ENCODE assay signal across 20 cellular contexts in genomic region chr9:36110434-36110833, GRCh38. TPM values are rescaled to one million over a fixed set of nuclear protein-coding genes. Genes with fewer than 3 reads are reported as not detected.
DNase-seq lines count a peak whose midpoint lies in the region; ATAC-seq, FAIRE-seq and TF ChIP-seq lines count a peak whose summit lies in the region.
"Had no signal": no experiment of that assay in that cellular context is flagged by ENCODE, and none has a peak within 500 bp of the region (broad histone marks: within the 10 kb centered on the region; RNA-seq: fewer than 3 reads in every experiment).

No MANE protein-coding gene starts in this region.

- H3K79me2 ChIP-seq in OCI-LY7 (ENCODE audit: insufficient read depth, low read depth, low read length), result no peaks in the 10 kb centered on the region

- H3K36me3 ChIP-seq in cardiac muscle cell, result peaks cover under 1% of the 10 kb centered on the region
- no peaks in the 10 kb centered on the region for H3K36me3 ChIP-seq in OCI-LY7 (ENCODE audit: insufficient read depth, low read length)
- H3K36me3 ChIP-seq in suprapubic skin, result no peaks in the 10 kb centered on the region
- H3K36me3 ChIP-seq: neutrophil had no signal

- intact Hi-C loops in left cardiac atrium (cut with DNase I), result no loop called here
- intact Hi-C loops in OCI-LY7 (cut with micrococcal nuclease; ENCODE audit: unreplicated experiment), result no loop called here

- no peak overlapping the region for H2AFZ ChIP-seq in OCI-LY7 (ENCODE audit: low read length)

- WGBS in suprapubic skin, result 86% methylated on average over 2 of the region's 2 CpGs

- POLR2A ChIA-PET in OCI-LY7 (lab: Charles Lee), result interaction anchor here (0.7 kb wide), 1 partner anchor 13 kb away, joined by 4 read pairs; no protein-coding TSS in a partner anchor

- H3K9me2 ChIP-seq in OCI-LY7 (ENCODE audit: insufficient read depth, low read length), result no peaks in the 10 kb centered on the region

- H3K4me3 ChIP-seq in cardiac muscle cell (no peak overlapping the region), OCI-LY7 (ENCODE audit: low read depth, low read length, poor library complexity, severe bottlenecking) (no peak overlapping the region), epithelial cell of esophagus (ENCODE audit: low read length) (no peak overlapping the region), suprapubic skin (no peak overlapping the region)
- H3K4me3 ChIP-seq: mucosa of descending colon, upper lobe of right lung had no signal

- H3K4me1 ChIP-seq in cardiac muscle cell (ENCODE audit: low read depth) (no peaks in the 10 kb centered on the region), OCI-LY7 (ENCODE audit: insufficient read depth, low read length, poor library complexity, severe bottlenecking) (no peaks in the 10 kb centered on the region), suprapubic skin (no peaks in the 10 kb centered on the region)
- H3K4me1 ChIP-seq: upper lobe of right lung had no signal

- ATAC-seq in left cardiac atrium, result no peak
- no peak for ATAC-seq in HG03196 (IDR thresholded peaks at IDR 0.05; ENCODE audit: unreplicated experiment)
- ATAC-seq: activated T-cell treated with anti-CD3 and anti-CD28 coated beads, Interleukin-2, amount 50 U/mL, for 72 hours; mucosa of descending colon; right cardiac atrium; stimulated activated naive CD8-positive, alpha-beta T cell treated with anti-CD3 and anti-CD28 coated beads, Interleukin-15, Interleukin-2, amounts not matched to agents 100 U/mL and 50 U/mL, for 24 hours; upper lobe of right lung had no signal

- H3K27me3 ChIP-seq in cardiac muscle cell (no peaks in the 10 kb centered on the region), suprapubic skin (no peaks in the 10 kb centered on the region)
- H3K27me3 ChIP-seq: neutrophil, upper lobe of right lung had no signal

- no TSS peak for BruUV-seq in OCI-LY7 (replicated peaks; lab: Mats Ljungman, UMichigan)

- peak; percentile 27 for FAIRE-seq in urothelium cell line (lab: Jason Lieb, UNC)

- DNase-seq in cardiac muscle cell (ENCODE audit: low read depth in 1 of 2, low spot score in 1 of 2), result peak in 1 of 2 donors; percentile 23
- no peak for DNase-seq in left cardiac atrium
- DNase-seq in OCI-LY7 (ENCODE audit: low spot score), result no peak
- peak; percentile 11 for DNase-seq in epithelial cell of esophagus (ENCODE audit: low read depth)
- DNase-seq in urothelium cell line (ENCODE audit: low spot score), result no peak
- DNase-seq in suprapubic skin (ENCODE audit: low spot score in 2 of 2), result no peak
- no peak for DNase-seq in hippocampal formation (lab: John Stamatoyannopoulos, UW)
- DNase-seq: activated CD4-positive, alpha-beta memory T cell treated with anti-CD3 and anti-CD28 coated beads for 36 hours; activated T-cell treated with anti-CD3 and anti-CD28 coated beads, Interleukin-2, amount 50 U/mL, for 72 hours; caudate nucleus; effector CD4-positive, alpha-beta T cell; EL; mucosa of descending colon; NCI-H1092; NCI-H524 treated with DMSO at 0.1 percent for 48 hours; right cardiac atrium; stimulated activated naive CD8-positive, alpha-beta T cell treated with anti-CD3 and anti-CD28 coated beads, Interleukin-15, Interleukin-2, amounts not matched to agents 100 U/mL and 50 U/mL, for 24 hours; upper lobe of right lung had no signal

- peak; percentile 35 for TF ChIP-seq CTCF in cardiac muscle cell (IDR thresholded peaks at IDR 0.05; ENCODE audit: low read depth, low read length)
- peak; percentile 56 for TF ChIP-seq CTCF in OCI-LY7 (conservative IDR thresholded peaks at IDR 0.05; ENCODE audit: low read length)
- TF ChIP-seq CTCF in epithelial cell of esophagus (IDR thresholded peaks at IDR 0.05; ENCODE audit: insufficient read depth, low read depth, low read length, missing control alignments), result peak; percentile 23
- no peak for TF ChIP-seq CTCF in suprapubic skin (IDR thresholded peaks at IDR 0.05)

- H3K9me3 ChIP-seq in cardiac muscle cell (ENCODE audit: low read depth) (no peaks in the 10 kb centered on the region), OCI-LY7 (ENCODE audit: low read length) (no peaks in the 10 kb centered on the region), suprapubic skin (no peaks in the 10 kb centered on the region)
- H3K9me3 ChIP-seq: mucosa of descending colon, neutrophil, upper lobe of right lung had no signal

- TF ChIP-seq POLR2A in suprapubic skin (IDR thresholded peaks at IDR 0.05), result no peak

- H3K27ac ChIP-seq in cardiac muscle cell (no peak overlapping the region), OCI-LY7 (ENCODE audit: low read depth, low read length, poor library complexity, severe bottlenecking) (no peak overlapping the region), suprapubic skin (no peak overlapping the region)
- H3K27ac ChIP-seq: neutrophil, upper lobe of right lung had no signal

- no peaks in the 10 kb centered on the region for H4K20me1 ChIP-seq in OCI-LY7 (ENCODE audit: insufficient read depth, low read length)

- no peak overlapping the region for H3K4me2 ChIP-seq in OCI-LY7 (ENCODE audit: low read length)

- no peak for TF ChIP-seq EP300 in suprapubic skin (IDR thresholded peaks at IDR 0.05)

- CTCF ChIA-PET in OCI-LY7 (lab: Charles Lee; ENCODE audit: unreplicated experiment), result no interaction called here

RNA-seq across cellular contexts. Expression of gene GLIPR2, which starts 26.1 kb away (rescaled TPM):
- total RNA-seq in cardiac muscle cell (3.2 and 8.6 TPM in 2 replicates), left cardiac atrium (10 to 100 TPM; 14.7 to 19.7 TPM), OCI-LY7 (2022) (not detected in 2 replicates), suprapubic skin (1 to 10 TPM; 3.2 to 8.8 (median 5.6) TPM)
- 9.2 and 15.1 TPM in 2 replicates for polyA plus RNA-seq in cardiac muscle cell
- not detected in 2 replicates for total RNA-seq in OCI-LY7 (2014; rRNA removed; shearing (Covaris generic))

RNA-seq across cellular contexts. Expression of gene CCIN, which starts 58.8 kb away (rescaled TPM):
- total RNA-seq in cardiac muscle cell, result 0.39 TPM in 1 of 2 replicates, not detected in the other
- polyA plus RNA-seq in cardiac muscle cell, result not detected in 2 replicates
- not detected for total RNA-seq in left cardiac atrium
- total RNA-seq in OCI-LY7 (2014; rRNA removed; shearing (Covaris generic)), result not detected in 2 replicates
- not detected in 2 replicates for total RNA-seq in OCI-LY7 (2022)
- total RNA-seq in suprapubic skin, result not detected
- total RNA-seq: activated CD4-positive, alpha-beta memory T cell treated with anti-CD3 and anti-CD28 coated beads for 36 hours; upper lobe of right lung had no signal

Comparison
In these comparisons a context has a peak if more than half of its experiments do, and no peak if none do; other contexts are left out.
1. CTCF ChIP-seq: peak in cardiac muscle cell (single experiment), OCI-LY7 (single experiment) and epithelial cell of esophagus (single experiment); none in suprapubic skin (0 of 2).